Comparison of ENCODE assay signal across 1 cellular context in the genomic region with DNA sequence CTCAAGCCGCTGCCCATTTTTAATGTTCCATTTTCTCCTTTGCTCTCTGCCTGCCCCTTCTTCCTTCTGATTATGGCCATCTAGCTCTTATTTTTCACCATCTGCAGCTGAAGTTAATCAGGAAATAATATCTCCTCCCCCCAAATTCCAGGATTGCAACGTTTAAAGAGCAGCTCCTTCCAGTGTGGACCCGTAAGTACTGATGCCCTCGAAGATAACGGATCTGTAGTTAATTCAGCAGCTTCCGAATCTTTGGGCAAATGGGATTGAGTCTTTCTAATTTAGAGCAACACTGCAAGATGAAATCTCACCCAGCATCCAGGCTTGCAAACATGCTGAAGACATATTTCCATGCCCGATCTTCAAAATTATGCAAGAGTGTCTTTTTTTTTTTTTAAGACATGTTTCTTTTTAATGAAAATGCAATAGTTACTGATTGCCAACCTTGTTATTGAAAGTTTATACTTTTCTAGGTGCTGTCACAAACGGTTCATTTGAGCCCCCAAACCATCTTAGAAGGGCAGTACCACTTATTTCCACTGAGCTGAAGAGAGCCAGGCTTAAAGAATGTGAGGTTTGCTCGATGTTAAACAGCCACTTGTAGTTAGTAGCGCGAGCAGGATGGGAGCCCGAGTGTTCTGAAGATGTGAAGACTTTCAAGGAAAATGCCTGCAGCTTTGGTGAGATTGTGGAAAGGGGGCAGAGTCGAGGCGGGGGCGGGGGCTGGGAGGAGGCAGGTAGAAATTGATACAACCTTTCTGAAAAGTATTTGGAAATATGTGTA.
TF ChIP-seq lines count a peak whose summit lies in the region.

No MANE protein-coding gene starts in this region.

TF ChIP-seq in GM23338, 12 proteins besides CTCF, POLR2A, EP300 and RAD21:
- TF ChIP-seq, protein P1, sequence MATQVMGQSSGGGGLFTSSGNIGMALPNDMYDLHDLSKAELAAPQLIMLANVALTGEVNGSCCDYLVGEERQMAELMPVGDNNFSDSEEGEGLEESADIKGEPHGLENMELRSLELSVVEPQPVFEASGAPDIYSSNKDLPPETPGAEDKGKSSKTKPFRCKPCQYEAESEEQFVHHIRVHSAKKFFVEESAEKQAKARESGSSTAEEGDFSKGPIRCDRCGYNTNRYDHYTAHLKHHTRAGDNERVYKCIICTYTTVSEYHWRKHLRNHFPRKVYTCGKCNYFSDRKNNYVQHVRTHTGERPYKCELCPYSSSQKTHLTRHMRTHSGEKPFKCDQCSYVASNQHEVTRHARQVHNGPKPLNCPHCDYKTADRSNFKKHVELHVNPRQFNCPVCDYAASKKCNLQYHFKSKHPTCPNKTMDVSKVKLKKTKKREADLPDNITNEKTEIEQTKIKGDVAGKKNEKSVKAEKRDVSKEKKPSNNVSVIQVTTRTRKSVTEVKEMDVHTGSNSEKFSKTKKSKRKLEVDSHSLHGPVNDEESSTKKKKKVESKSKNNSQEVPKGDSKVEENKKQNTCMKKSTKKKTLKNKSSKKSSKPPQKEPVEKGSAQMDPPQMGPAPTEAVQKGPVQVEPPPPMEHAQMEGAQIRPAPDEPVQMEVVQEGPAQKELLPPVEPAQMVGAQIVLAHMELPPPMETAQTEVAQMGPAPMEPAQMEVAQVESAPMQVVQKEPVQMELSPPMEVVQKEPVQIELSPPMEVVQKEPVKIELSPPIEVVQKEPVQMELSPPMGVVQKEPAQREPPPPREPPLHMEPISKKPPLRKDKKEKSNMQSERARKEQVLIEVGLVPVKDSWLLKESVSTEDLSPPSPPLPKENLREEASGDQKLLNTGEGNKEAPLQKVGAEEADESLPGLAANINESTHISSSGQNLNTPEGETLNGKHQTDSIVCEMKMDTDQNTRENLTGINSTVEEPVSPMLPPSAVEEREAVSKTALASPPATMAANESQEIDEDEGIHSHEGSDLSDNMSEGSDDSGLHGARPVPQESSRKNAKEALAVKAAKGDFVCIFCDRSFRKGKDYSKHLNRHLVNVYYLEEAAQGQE (IDR thresholded peaks at IDR 0.05; ENCODE audit: unreplicated experiment) = no peak
- TF ChIP-seq EZH2 (IDR thresholded peaks at IDR 0.05; ENCODE audit: low read depth, unreplicated experiment) = no peak
- TF ChIP-seq, protein P2, sequence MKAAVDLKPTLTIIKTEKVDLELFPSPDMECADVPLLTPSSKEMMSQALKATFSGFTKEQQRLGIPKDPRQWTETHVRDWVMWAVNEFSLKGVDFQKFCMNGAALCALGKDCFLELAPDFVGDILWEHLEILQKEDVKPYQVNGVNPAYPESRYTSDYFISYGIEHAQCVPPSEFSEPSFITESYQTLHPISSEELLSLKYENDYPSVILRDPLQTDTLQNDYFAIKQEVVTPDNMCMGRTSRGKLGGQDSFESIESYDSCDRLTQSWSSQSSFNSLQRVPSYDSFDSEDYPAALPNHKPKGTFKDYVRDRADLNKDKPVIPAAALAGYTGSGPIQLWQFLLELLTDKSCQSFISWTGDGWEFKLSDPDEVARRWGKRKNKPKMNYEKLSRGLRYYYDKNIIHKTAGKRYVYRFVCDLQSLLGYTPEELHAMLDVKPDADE (IDR thresholded peaks at IDR 0.05) = no peak
- TF ChIP-seq NANOG (IDR thresholded peaks at IDR 0.05; ENCODE audit: borderline replicate concordance) = no peak
